Comparison of ENCODE assay signal across 26 cellular contexts in the genomic region with DNA sequence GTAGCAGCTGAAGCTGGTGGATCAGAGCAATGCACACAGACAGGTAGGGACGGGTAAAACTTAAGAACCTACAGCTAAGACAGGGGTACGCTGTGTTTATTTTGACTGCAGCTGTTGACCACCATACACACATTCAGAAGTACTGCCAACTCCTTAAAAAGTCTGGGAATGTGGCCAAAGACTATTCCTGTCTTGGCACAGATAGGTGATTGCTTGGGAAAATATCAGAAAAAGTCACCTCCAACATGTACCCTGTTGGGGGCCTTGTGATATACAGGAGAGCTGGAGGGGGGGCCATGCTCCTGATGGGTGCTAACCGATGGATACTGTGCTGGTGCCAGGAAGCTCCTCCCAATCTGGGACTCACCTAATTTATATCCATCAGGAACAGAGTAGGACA.
A peak's percentile ranks its signal among the peaks of the same experiment; 100 is the strongest.
DNase-seq lines count a peak whose midpoint lies in the region; ATAC-seq and TF ChIP-seq lines count a peak whose summit lies in the region.
"Had no signal": no experiment of that assay in that cellular context is flagged by ENCODE, and none has a peak within 500 bp of the region (broad histone marks: within the 10 kb centered on the region; RNA-seq: fewer than 3 reads in every experiment).

No MANE protein-coding gene starts in this region.

- ATAC-seq in Right ventricle myocardium superior (ENCODE audit: poor library complexity) (peak; percentile 82), left ventricle myocardium superior (peak; percentile 92), GM21786 (IDR thresholded peaks at IDR 0.05; ENCODE audit: unreplicated experiment) (no peak), GM18907 (IDR thresholded peaks at IDR 0.05; ENCODE audit: unreplicated experiment) (no peak)
- ATAC-seq: activated T-helper 17 cell treated with anti-CD3 and anti-CD28 coated beads, Interleukin-2, amount 50 U/mL, for 72 hours; mucosa of descending colon; natural killer cell treated with Interleukin-12 subunit alpha and Interleukin-12 subunit beta and Interleukin-15 and Interleukin-18, amount 100 ng/mL, for 72 hours; stimulated activated effector memory CD8-positive, alpha-beta T cell treated with anti-CD3 and anti-CD28 coated beads, Interleukin-12 subunit alpha, Interleukin-12 subunit beta, amount 100 ng/mL, for 72 hours had no signal

- DNase-seq in Right ventricle myocardium superior, result no peak
- DNase-seq in cardiac septum (ENCODE audit: low spot score), result no peak
- peak; percentile 45 for DNase-seq in astrocyte of the cerebellum (ENCODE audit: low read depth)
- no peak for DNase-seq in left ventricle myocardium superior
- no peak for DNase-seq in stimulated activated CD4-positive, alpha-beta T cell treated with anti-CD3 and anti-CD28 coated beads, Interleukin-15, amount 100 ng/mL, for 24 hours
- no peak for DNase-seq in stimulated activated CD4-positive, alpha-beta T cell treated with anti-CD3 and anti-CD28 coated beads, Interleukin-2, amount 100 ng/mL, for 24 hours
- DNase-seq: ACHN; activated CD4-positive, alpha-beta T cell treated with anti-CD3 and anti-CD28 coated beads, Interleukin-2, amount 50 U/mL, for 48 hours; activated CD8-positive, alpha-beta memory T cell treated with anti-CD3 and anti-CD28 coated beads, Interleukin-2, amount 50 U/mL, for 4 hours; amygdala; BE2C; CD8-positive, alpha-beta memory T cell; GDM1; HCEC 1CT; kidney; mucosa of descending colon; NCI-H524; retina; spleen; stimulated activated CD4-positive, alpha-beta T cell treated with anti-CD3 and anti-CD28 coated beads, Interleukin-4, amount 100 ng/mL, for 24 hours; T-helper 1 cell had no signal

- intact Hi-C loops in Right ventricle myocardium superior (cut with DNase I), result no loop called here
- intact Hi-C loops in cardiac septum (cut with DNase I), result no loop called here
- intact Hi-C loops in left ventricle myocardium superior (cut with micrococcal nuclease), result no loop called here

- in situ Hi-C loops in astrocyte of the cerebellum (cut with HindIII; ENCODE audit: low sequenced_read_pairs), result no loop called here

- no peak overlapping the region for H3K4me3 ChIP-seq in astrocyte of the cerebellum (ENCODE audit: low read depth, low read length)
- H3K4me3 ChIP-seq: mucosa of descending colon, spleen had no signal

- no peak for TF ChIP-seq CTCF in astrocyte of the cerebellum (IDR thresholded peaks at IDR 0.05; ENCODE audit: low read depth, low read length, missing control alignments)

Comparison
In these comparisons a context has a peak if more than half of its experiments do, and no peak if none do; other contexts are left out.
1. ATAC-seq: peak in Right ventricle myocardium superior (single experiment) and left ventricle myocardium superior (single experiment); none in GM21786 (single experiment) and GM18907 (single experiment).